17 cellular contexts compared by ENCODE assay signal in genomic region chr5:126455728-126456127, GRCh38. TPM values are rescaled to one million over a fixed set of nuclear protein-coding genes. Genes with fewer than 3 reads are reported as not detected.
DNase-seq lines count a peak whose midpoint lies in the region; ATAC-seq, FAIRE-seq and TF ChIP-seq lines count a peak whose summit lies in the region.
"Had no signal": no experiment of that assay in that cellular context is flagged by ENCODE, and none has a peak within 500 bp of the region (broad histone marks: within the 10 kb centered on the region; RNA-seq: fewer than 3 reads in every experiment).

No MANE protein-coding gene starts in this region.

- TF ChIP-seq POLR2A in thyroid gland (IDR thresholded peaks at IDR 0.05) (no peak), Peyer's patch (IDR thresholded peaks at IDR 0.05) (no peak)

- no peaks in the 10 kb centered on the region for H3K27me3 Mint-ChIP-seq in activated T-cell treated with anti-CD3 and anti-CD28 coated beads, Interleukin-2, amount 50 U/mL, for 72 hours (ENCODE audit: low read depth)
- H3K27me3 Mint-ChIP-seq: B cell; CD8-positive, alpha-beta memory T cell had no signal

- intact Hi-C loops in thyroid gland (cut with DNase I): no loop called here

- peaks cover 0 to 2% of the 10 kb centered on the region in 2 donors for H3K9me3 Mint-ChIP-seq in activated T-cell treated with anti-CD3 and anti-CD28 coated beads, Interleukin-2, amount 50 U/mL, for 72 hours
- H3K9me3 Mint-ChIP-seq: CD8-positive, alpha-beta memory T cell had no signal

- TF ChIP-seq CTCF in HEK293 (tag by site-specific recombination; IDR thresholded peaks at IDR 0.05) (no peak), bronchial epithelial cell (IDR thresholded peaks at IDR 0.05; ENCODE audit: insufficient read depth, low read length, severe bottlenecking) (no peak), foreskin keratinocyte (conservative IDR thresholded peaks at IDR 0.05) (no peak), thyroid gland (IDR thresholded peaks at IDR 0.05) (no peak), Peyer's patch (IDR thresholded peaks at IDR 0.05) (peak in 1 of 6 experiments; percentile 4)

- H3K9me3 ChIP-seq in HEK293 (ENCODE audit: control insufficient read depth, insufficient read depth, low read depth, low read length) (no peaks in the 10 kb centered on the region), thyroid gland (no peaks in the 10 kb centered on the region), Peyer's patch (no peaks in the 10 kb centered on the region)

- DNase-seq in bronchial epithelial cell (ENCODE audit: low read depth) (peak; percentile 39), foreskin keratinocyte (no peak), thyroid gland (no peak), Peyer's patch (no peak)
- no peak for DNase-seq in activated T-cell treated with anti-CD3 and anti-CD28 coated beads, Interleukin-2, amount 50 U/mL, for 72 hours
- no peak for DNase-seq in activated CD4-positive, CD25-positive, alpha-beta regulatory T cell (lab: John Stamatoyannopoulos, UW)
- DNase-seq: CD8-positive, alpha-beta memory T cell; IMR-90; NCI-H1417 treated with DMSO at 0.1 percent for 48 hours; NCI-H2029; NCI-H2171 treated with DMSO at 0.1 percent for 48 hours; NCI-H82; SHP77 treated with DMSO at 0.1 percent for 48 hours had no signal

- H3K27ac ChIP-seq in HEK293 (ENCODE audit: extremely low read depth, low read depth, low read length): no peak overlapping the region
- peak overlapping the region; percentile 68 for H3K27ac ChIP-seq in foreskin keratinocyte
- peak overlapping the region; percentile 7 to 52 (median 16) for H3K27ac ChIP-seq in thyroid gland
- H3K27ac ChIP-seq in Peyer's patch: no peak overlapping the region

- no peak overlapping the region for H3K4me3 Mint-ChIP-seq in activated T-cell treated with anti-CD3 and anti-CD28 coated beads, Interleukin-2, amount 50 U/mL, for 72 hours
- H3K4me3 Mint-ChIP-seq: B cell; CD8-positive, alpha-beta memory T cell had no signal

- POLR2A ChIA-PET in HEK293 (lab: Yijun Ruan, JAX): no interaction called here

- H3K36me3 Mint-ChIP-seq in activated T-cell treated with anti-CD3 and anti-CD28 coated beads, Interleukin-2, amount 50 U/mL, for 72 hours (ENCODE audit: insufficient read depth in 2 of 2): peaks cover 2 to 6% of the 10 kb centered on the region in 2 donors

- CTCF ChIA-PET in HEK293 (lab: Yijun Ruan, JAX): interaction anchor here (0.6 to 1.5 kb wide), 2 partner anchors 44 to 137 kb away, joined by 3 to 6 read pairs; no protein-coding TSS in a partner anchor

- H3K4me3 ChIP-seq in HEK293 (ENCODE audit: low read depth, low read length) (no peak overlapping the region), bronchial epithelial cell (ENCODE audit: low read depth, low read length) (no peak overlapping the region), thyroid gland (replicated peaks in 1 of 3) (no peak overlapping the region), Peyer's patch (no peak overlapping the region)

- H3K4me1 ChIP-seq in HEK293 (ENCODE audit: control insufficient read depth, insufficient read depth, low read length): peaks cover 7% of the 10 kb centered on the region; the same call in 1 of the 2 replicates
- H3K4me1 ChIP-seq in foreskin keratinocyte: peaks cover 13% of the 10 kb centered on the region
- H3K4me1 ChIP-seq in thyroid gland: peaks cover 25 to 61% of the 10 kb centered on the region in 2 donors
- H3K4me1 ChIP-seq in Peyer's patch: no peaks in the 10 kb centered on the region

- WGBS in thyroid gland, 2 donors: 96 to 97% methylated on average over 1 of the region's 1 CpG

- H3K36me3 ChIP-seq in HEK293 (ENCODE audit: control insufficient read depth in 2 of 2, insufficient read depth in 1 of 2, low read length in 2 of 2): no peaks in the 10 kb centered on the region
- peaks cover 2% of the 10 kb centered on the region for H3K36me3 ChIP-seq in bronchial epithelial cell (ENCODE audit: control insufficient read depth, insufficient read depth, low read length)
- H3K36me3 ChIP-seq in thyroid gland: no peaks in the 10 kb centered on the region
- H3K36me3 ChIP-seq in Peyer's patch: peaks cover 0 to 4% (median 0%) of the 10 kb centered on the region in 3 donors

- ATAC-seq in foreskin keratinocyte: peak; percentile 23
- no peak for ATAC-seq in activated T-cell treated with anti-CD3 and anti-CD28 coated beads, Interleukin-2, amount 50 U/mL, for 72 hours (replicated peaks in 1 of 2)
- ATAC-seq: Panc1 had no signal

- no peak for FAIRE-seq in bronchial epithelial cell (lab: Jason Lieb, UNC)

- H3K27me3 ChIP-seq in bronchial epithelial cell (ENCODE audit: control insufficient read depth, insufficient read depth, low read length): no peaks in the 10 kb centered on the region
- no peaks in the 10 kb centered on the region for H3K27me3 ChIP-seq in foreskin keratinocyte
- no peaks in the 10 kb centered on the region for H3K27me3 ChIP-seq in thyroid gland
- H3K27me3 ChIP-seq in Peyer's patch: no peaks in the 10 kb centered on the region

- no peak overlapping the region for H3K27ac Mint-ChIP-seq in activated T-cell treated with anti-CD3 and anti-CD28 coated beads, Interleukin-2, amount 50 U/mL, for 72 hours
- H3K27ac Mint-ChIP-seq: B cell had no signal

- peaks cover 34% of the 10 kb centered on the region for H3K4me1 Mint-ChIP-seq in activated T-cell treated with anti-CD3 and anti-CD28 coated beads, Interleukin-2, amount 50 U/mL, for 72 hours (ENCODE audit: low read depth)
- H3K4me1 Mint-ChIP-seq: B cell had no signal

TF ChIP-seq in HEK293, 187 proteins besides CTCF, POLR2A, EP300 and RAD21:
- no peak for TF ChIP-seq ZNF548 (tag by site-specific recombination; IDR thresholded peaks at IDR 0.05)
- TF ChIP-seq, protein P1, sequence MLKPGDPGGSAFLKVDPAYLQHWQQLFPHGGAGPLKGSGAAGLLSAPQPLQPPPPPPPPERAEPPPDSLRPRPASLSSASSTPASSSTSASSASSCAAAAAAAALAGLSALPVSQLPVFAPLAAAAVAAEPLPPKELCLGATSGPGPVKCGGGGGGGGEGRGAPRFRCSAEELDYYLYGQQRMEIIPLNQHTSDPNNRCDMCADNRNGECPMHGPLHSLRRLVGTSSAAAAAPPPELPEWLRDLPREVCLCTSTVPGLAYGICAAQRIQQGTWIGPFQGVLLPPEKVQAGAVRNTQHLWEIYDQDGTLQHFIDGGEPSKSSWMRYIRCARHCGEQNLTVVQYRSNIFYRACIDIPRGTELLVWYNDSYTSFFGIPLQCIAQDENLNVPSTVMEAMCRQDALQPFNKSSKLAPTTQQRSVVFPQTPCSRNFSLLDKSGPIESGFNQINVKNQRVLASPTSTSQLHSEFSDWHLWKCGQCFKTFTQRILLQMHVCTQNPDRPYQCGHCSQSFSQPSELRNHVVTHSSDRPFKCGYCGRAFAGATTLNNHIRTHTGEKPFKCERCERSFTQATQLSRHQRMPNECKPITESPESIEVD (tag by site-specific recombination; IDR thresholded peaks at IDR 0.05): peak; percentile 68
TF ChIP-seq in HEK293: peak in this region for 1.

RNA-seq across cellular contexts. Expression of gene GRAMD2B, which starts 32.5 kb away (rescaled TPM):
- 9.2 and 12.0 TPM in 2 replicates for total RNA-seq in bronchial epithelial cell
- total RNA-seq in foreskin keratinocyte: 21.5 and 25.1 TPM in 2 replicates
- 11.0 and 14.4 TPM in 2 replicates for polyA plus RNA-seq in foreskin keratinocyte
- total RNA-seq in thyroid gland: 100 to 1,000 TPM in 3 of 4 donors, 10 to 100 TPM in 1; 68.1 to 115 (median 105) TPM
- 100 to 1,000 TPM in 3 of 4 donors, 10 to 100 TPM in 1; 38.0 to 165 (median 129) TPM for total RNA-seq in Peyer's patch
- total RNA-seq in activated T-cell treated with anti-CD3 and anti-CD28 coated beads, Interleukin-2, amount 50 U/mL, for 72 hours: 10 to 100 TPM; 12.7 to 15.7 TPM
- total RNA-seq: NCI-H460 had no signal

Comparison
In these comparisons a context has a peak if more than half of its experiments do, and no peak if none do; other contexts are left out.
1. H3K27ac ChIP-seq: peak in foreskin keratinocyte (single experiment) and thyroid gland (3 of 3); none in HEK293 (single experiment) and Peyer's patch (0 of 4).